ENCODE assay signal across 2 cellular contexts in genomic region chr22:38862375-38863329, GRCh38.
A peak's percentile ranks its signal among the peaks of the same experiment; 100 is the strongest.
TF ChIP-seq lines count a peak whose summit lies in the region.

No MANE protein-coding gene starts in this region.

TF ChIP-seq in HEK293, 187 proteins besides CTCF, POLR2A, EP300 and RAD21:
- TF ChIP-seq ZFP69B (tag by site-specific recombination; IDR thresholded peaks at IDR 0.05): peak; percentile 94
- TF ChIP-seq ZBTB8A (tag by site-specific recombination; IDR thresholded peaks at IDR 0.05): peak; percentile 38
- peak; percentile 21; the same call in 1 of the 2 replicates for TF ChIP-seq GLIS2 (tag by site-specific recombination; IDR thresholded peaks at IDR 0.05)
- TF ChIP-seq ZNF391 (tag by site-specific recombination; IDR thresholded peaks at IDR 0.05; ENCODE audit: borderline replicate concordance, low read depth): no peak
- peak; percentile 95 for TF ChIP-seq ZNF692 (tag by site-specific recombination; IDR thresholded peaks at IDR 0.05)
- TF ChIP-seq TCF7L2 (IDR thresholded peaks at IDR 0.05; ENCODE audit: borderline replicate concordance, low read depth, low read length): no peak
- no peak for TF ChIP-seq ZNF341 (tag by site-specific recombination; IDR thresholded peaks at IDR 0.05; ENCODE audit: low read depth)
- TF ChIP-seq ZNF544 (tag by site-specific recombination; IDR thresholded peaks at IDR 0.05): no peak
- TF ChIP-seq INSM2 (tag by site-specific recombination; IDR thresholded peaks at IDR 0.05): no peak
- TF ChIP-seq ZNF394 (tag by site-specific recombination; IDR thresholded peaks at IDR 0.05; ENCODE audit: borderline replicate concordance): peak; percentile 43; the same call in 1 of the 2 replicates
- TF ChIP-seq SP2 (tag by site-specific recombination; IDR thresholded peaks at IDR 0.05): peak; percentile 67
- TF ChIP-seq ZNF362 (tag by site-specific recombination; IDR thresholded peaks at IDR 0.05): peak; percentile 89
- no peak for TF ChIP-seq ZNF785 (tag by site-specific recombination; IDR thresholded peaks at IDR 0.05)

TF ChIP-seq in H1, 55 proteins besides CTCF, POLR2A, EP300 and RAD21:
- peak; percentile 54 for TF ChIP-seq E2F6 (IDR thresholded peaks at IDR 0.05)
- TF ChIP-seq JUN (IDR thresholded peaks at IDR 0.05; ENCODE audit: low read depth, low read length): no peak
- peak; percentile 85; the same call in 1 of the 2 replicates for TF ChIP-seq KDM1A (IDR thresholded peaks at IDR 0.05; ENCODE audit: borderline replicate concordance, low read length)
- TF ChIP-seq CTBP2 (IDR thresholded peaks at IDR 0.05; ENCODE audit: borderline replicate concordance, insufficient read depth, insufficient read length, low read length): no peak
- 0 out of 2 replicates have a peak, but pooled peaks have one; percentile 46 for TF ChIP-seq MAX (IDR thresholded peaks at IDR 0.05)
